10 cellular contexts compared by ENCODE assay signal in the genomic region with DNA sequence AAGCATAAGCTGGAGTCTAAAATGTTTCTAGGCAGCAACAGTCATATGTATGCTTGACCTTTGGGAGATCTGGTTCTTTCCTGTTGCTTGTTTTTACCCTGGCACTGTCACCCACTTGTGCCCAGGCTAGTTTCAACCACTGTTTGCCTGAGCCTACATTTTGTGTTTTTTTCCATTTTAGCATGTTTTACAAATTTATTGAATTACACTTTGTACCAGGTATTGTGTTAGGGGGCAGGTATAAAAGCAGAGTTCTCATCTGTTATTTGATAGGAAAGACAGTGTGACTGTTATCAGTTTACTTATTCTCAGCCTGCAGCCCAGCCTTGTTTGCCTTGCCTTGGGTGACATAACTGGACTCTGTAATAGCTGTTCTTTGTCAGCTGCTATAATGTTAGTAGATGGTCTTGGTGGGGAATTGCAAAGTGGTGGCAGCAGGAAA.
DNase-seq lines count a peak whose midpoint lies in the region; ATAC-seq and TF ChIP-seq lines count a peak whose summit lies in the region.
"Had no signal": no experiment of that assay in that cellular context is flagged by ENCODE, and none has a peak within 500 bp of the region (broad histone marks: within the 10 kb centered on the region; RNA-seq: fewer than 3 reads in every experiment).

No MANE protein-coding gene starts in this region.

- no peaks in the 10 kb centered on the region for H3K9me3 ChIP-seq in breast epithelium

- peaks cover 0 to 6% of the 10 kb centered on the region in 2 donors for H3K4me1 ChIP-seq in breast epithelium

- peak overlapping the region in 1 of 3 donors; percentile 39 for H3K4me3 ChIP-seq in breast epithelium

- no peaks in the 10 kb centered on the region for H3K4me1 Mint-ChIP-seq in MCF 10A (ENCODE audit: insufficient read depth, unreplicated experiment)

- CTCF ChIA-PET in MCF 10A (lab: Yijun Ruan, JAX), result no interaction called here

- H3K27ac Mint-ChIP-seq in MCF 10A (ENCODE audit: low read depth, unreplicated experiment), result no peak overlapping the region
- H3K27ac Mint-ChIP-seq: activated CD4-positive, alpha-beta memory T cell treated with anti-CD3 and anti-CD28 coated beads for 36 hours had no signal

- no peaks in the 10 kb centered on the region for H3K27me3 Mint-ChIP-seq in MCF 10A (ENCODE audit: insufficient read depth, unreplicated experiment)
- H3K27me3 Mint-ChIP-seq: activated CD4-positive, alpha-beta memory T cell treated with anti-CD3 and anti-CD28 coated beads for 36 hours had no signal

- POLR2A ChIA-PET in MCF 10A (lab: Yijun Ruan, JAX), result interaction anchor here (1.3 kb wide), 2 partner anchors 15 to 19 kb away, joined by 3 read pairs; no protein-coding TSS in a partner anchor

- BruUV-seq in MCF 10A (replicated peaks; lab: Mats Ljungman, UMichigan), result no TSS peak

- intact Hi-C loops in breast epithelium (cut with DNase I; ENCODE audit: low total_unique reads), result no loop called here
- intact Hi-C loops in MCF 10A (cut with micrococcal nuclease), result no loop called here

- TF ChIP-seq CTCF in breast epithelium (IDR thresholded peaks at IDR 0.05) (no peak), MCF 10A (IDR thresholded peaks at IDR 0.05; ENCODE audit: unreplicated experiment) (no peak)

- H3K27me3 ChIP-seq in breast epithelium, result no peaks in the 10 kb centered on the region

- ATAC-seq in HG02981 (IDR thresholded peaks at IDR 0.05; ENCODE audit: unreplicated experiment) (peak; percentile 22), SK-N-SH treated with all-trans-retinoic acid at 6 μM for 48 hours (peak; percentile 34; the same call in 1 of the 3 replicates)

- no peak for DNase-seq in breast epithelium (ENCODE audit: low spot score in 2 of 2)
- DNase-seq in MCF 10A (ENCODE audit: unreplicated experiment), result no peak
- DNase-seq in GM19238 (ENCODE audit: insufficient read length, low spot score), result no peak
- DNase-seq in DMS79 (lab: John Stamatoyannopoulos, UW), result no peak
- no peak for DNase-seq in dedifferentiated amniotic fluid mesenchymal stem cell (ENCODE audit: extremely low spot score)
- DNase-seq in NCI-H2171 (lab: John Stamatoyannopoulos, UW), result no peak
- DNase-seq: activated CD4-positive, alpha-beta memory T cell treated with anti-CD3 and anti-CD28 coated beads for 36 hours; stimulated activated naive CD4-positive, alpha-beta T cell had no signal

- H3K36me3 Mint-ChIP-seq in MCF 10A (ENCODE audit: insufficient read depth, unreplicated experiment), result peaks cover 6% of the 10 kb centered on the region

- no peak overlapping the region for H3K4me3 Mint-ChIP-seq in MCF 10A (ENCODE audit: unreplicated experiment)
- H3K4me3 Mint-ChIP-seq: activated CD4-positive, alpha-beta memory T cell treated with anti-CD3 and anti-CD28 coated beads for 36 hours had no signal

- TF ChIP-seq POLR2A in breast epithelium (IDR thresholded peaks at IDR 0.05), result no peak

- no peaks in the 10 kb centered on the region for H3K36me3 ChIP-seq in breast epithelium

- peak overlapping the region; percentile 61 to 84 for H3K27ac ChIP-seq in breast epithelium

- H3K9me3 Mint-ChIP-seq in MCF 10A (ENCODE audit: unreplicated experiment), result no peaks in the 10 kb centered on the region
- H3K9me3 Mint-ChIP-seq: activated CD4-positive, alpha-beta memory T cell treated with anti-CD3 and anti-CD28 coated beads for 36 hours had no signal

TF ChIP-seq in SK-N-SH treated with all-trans-retinoic acid at 6 μM for 48 hours, 23 proteins besides CTCF, POLR2A, EP300 and RAD21:
- TF ChIP-seq ZC3H10 (CRISPR knock-in tag; IDR thresholded peaks at IDR 0.05) (no peak), PPARA (CRISPR knock-in tag; IDR thresholded peaks at IDR 0.05; ENCODE audit: borderline replicate concordance) (no peak), ARNTL (CRISPR knock-in tag; IDR thresholded peaks at IDR 0.05; ENCODE audit: borderline replicate concordance, low read depth) (no peak), ZNF565 (CRISPR knock-in tag; conservative IDR thresholded peaks at IDR 0.05; ENCODE audit: low read depth) (no peak), CREB5 (CRISPR knock-in tag; IDR thresholded peaks at IDR 0.05; ENCODE audit: low read depth) (no peak), ZNF8 (CRISPR knock-in tag; IDR thresholded peaks at IDR 0.05) (no peak), BACH2 (CRISPR knock-in tag; IDR thresholded peaks at IDR 0.05; ENCODE audit: borderline replicate concordance) (no peak), TCF4 (CRISPR knock-in tag; IDR thresholded peaks at IDR 0.05; ENCODE audit: borderline replicate concordance) (no peak), ZNF70 (CRISPR knock-in tag; IDR thresholded peaks at IDR 0.05) (no peak), TOX (CRISPR knock-in tag; IDR thresholded peaks at IDR 0.05; ENCODE audit: borderline replicate concordance) (no peak), ESRRG (CRISPR knock-in tag; IDR thresholded peaks at IDR 0.05) (no peak), GLIS3 (CRISPR knock-in tag; IDR thresholded peaks at IDR 0.05) (no peak), CSDC2 (CRISPR knock-in tag; IDR thresholded peaks at IDR 0.05) (no peak)
- TF ChIP-seq, protein P1, sequence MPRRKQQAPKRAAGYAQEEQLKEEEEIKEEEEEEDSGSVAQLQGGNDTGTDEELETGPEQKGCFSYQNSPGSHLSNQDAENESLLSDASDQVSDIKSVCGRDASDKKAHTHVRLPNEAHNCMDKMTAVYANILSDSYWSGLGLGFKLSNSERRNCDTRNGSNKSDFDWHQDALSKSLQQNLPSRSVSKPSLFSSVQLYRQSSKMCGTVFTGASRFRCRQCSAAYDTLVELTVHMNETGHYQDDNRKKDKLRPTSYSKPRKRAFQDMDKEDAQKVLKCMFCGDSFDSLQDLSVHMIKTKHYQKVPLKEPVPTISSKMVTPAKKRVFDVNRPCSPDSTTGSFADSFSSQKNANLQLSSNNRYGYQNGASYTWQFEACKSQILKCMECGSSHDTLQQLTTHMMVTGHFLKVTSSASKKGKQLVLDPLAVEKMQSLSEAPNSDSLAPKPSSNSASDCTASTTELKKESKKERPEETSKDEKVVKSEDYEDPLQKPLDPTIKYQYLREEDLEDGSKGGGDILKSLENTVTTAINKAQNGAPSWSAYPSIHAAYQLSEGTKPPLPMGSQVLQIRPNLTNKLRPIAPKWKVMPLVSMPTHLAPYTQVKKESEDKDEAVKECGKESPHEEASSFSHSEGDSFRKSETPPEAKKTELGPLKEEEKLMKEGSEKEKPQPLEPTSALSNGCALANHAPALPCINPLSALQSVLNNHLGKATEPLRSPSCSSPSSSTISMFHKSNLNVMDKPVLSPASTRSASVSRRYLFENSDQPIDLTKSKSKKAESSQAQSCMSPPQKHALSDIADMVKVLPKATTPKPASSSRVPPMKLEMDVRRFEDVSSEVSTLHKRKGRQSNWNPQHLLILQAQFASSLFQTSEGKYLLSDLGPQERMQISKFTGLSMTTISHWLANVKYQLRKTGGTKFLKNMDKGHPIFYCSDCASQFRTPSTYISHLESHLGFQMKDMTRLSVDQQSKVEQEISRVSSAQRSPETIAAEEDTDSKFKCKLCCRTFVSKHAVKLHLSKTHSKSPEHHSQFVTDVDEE (CRISPR knock-in tag; IDR thresholded peaks at IDR 0.05), result no peak
TF ChIP-seq in SK-N-SH treated with all-trans-retinoic acid at 6 μM for 48 hours: peak in this region for 0.
